ENCODE assay signal across 13 cellular contexts in the genomic region with DNA sequence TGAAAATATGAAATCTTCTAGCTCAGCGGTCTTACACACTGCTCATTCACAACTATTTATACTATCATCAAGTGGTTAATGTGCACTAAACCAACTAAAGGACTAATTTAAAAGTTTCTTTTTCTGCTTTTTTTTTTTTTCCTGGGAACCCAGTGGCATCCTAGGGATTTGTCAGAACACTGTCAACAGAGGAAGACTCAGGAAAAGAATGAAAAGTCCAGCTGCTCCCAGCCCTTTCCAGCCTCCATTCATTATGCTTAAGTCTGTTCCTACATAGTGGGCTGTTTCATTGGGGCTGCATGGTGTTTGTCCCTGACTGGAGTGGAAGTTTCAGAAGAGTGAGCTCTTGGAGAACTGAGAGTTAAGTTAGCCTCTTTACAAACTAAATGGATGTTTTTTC.
"Had no signal": no experiment of that assay in that cellular context is flagged by ENCODE, and none has a peak within 500 bp of the region (broad histone marks: within the 10 kb centered on the region; RNA-seq: fewer than 3 reads in every experiment).

No MANE protein-coding gene starts in this region.

- H3K4me3 Mint-ChIP-seq: activated CD4-positive, alpha-beta memory T cell treated with anti-CD3 and anti-CD28 coated beads for 36 hours; activated T-helper 1 cell treated with anti-CD3 and anti-CD28 coated beads, Interleukin-12 subunit alpha, Interleukin-12 subunit beta, Interleukin-2, Interleukin-4 antibody, amounts not matched to agents 30 ng/mL and 10 ng/mL and 1 ng/mL, durations not matched to agents 14 hours and 24 hours and 36 hours; central memory CD8-positive, alpha-beta T cell; nephron progenitor cell had no signal

- H3K36me3 Mint-ChIP-seq: activated CD4-positive, alpha-beta memory T cell treated with anti-CD3 and anti-CD28 coated beads for 36 hours had no signal

- H3K36me3 ChIP-seq: pancreas, stomach, thoracic aorta had no signal

- H3K27ac ChIP-seq: skin epidermis, stomach, thoracic aorta had no signal

- DNase-seq: activated CD4-positive, alpha-beta memory T cell treated with anti-CD3 and anti-CD28 coated beads for 36 hours; activated naive CD4-positive, alpha-beta T cell; erythroblast; left colon; mammary epithelial cell; nephron progenitor cell; pancreas; stomach; T1000 had no signal

- H3K4me1 Mint-ChIP-seq: central memory CD8-positive, alpha-beta T cell had no signal

- ATAC-seq: left colon had no signal

- H3K9me3 ChIP-seq: pancreas, stomach, thoracic aorta had no signal

- H3K9me3 Mint-ChIP-seq: activated CD4-positive, alpha-beta memory T cell treated with anti-CD3 and anti-CD28 coated beads for 36 hours; nephron progenitor cell had no signal

- H3K27me3 Mint-ChIP-seq: activated CD4-positive, alpha-beta memory T cell treated with anti-CD3 and anti-CD28 coated beads for 36 hours; central memory CD8-positive, alpha-beta T cell had no signal

- H3K27ac Mint-ChIP-seq: activated CD4-positive, alpha-beta memory T cell treated with anti-CD3 and anti-CD28 coated beads for 36 hours; activated T-helper 1 cell treated with anti-CD3 and anti-CD28 coated beads, Interleukin-12 subunit alpha, Interleukin-12 subunit beta, Interleukin-2, Interleukin-4 antibody, amounts not matched to agents 30 ng/mL and 10 ng/mL and 1 ng/mL, durations not matched to agents 14 hours and 24 hours and 36 hours; nephron progenitor cell had no signal

- H3K27me3 ChIP-seq: pancreas, stomach had no signal

- H3K4me3 ChIP-seq: pancreas, skin epidermis, stomach, thoracic aorta had no signal
